In genomic region chr3:195115598-195115905, GRCh38 we compare ENCODE assay signal across 19 cellular contexts.
"Had no signal": no experiment of that assay in that cellular context is flagged by ENCODE, and none has a peak within 500 bp of the region (broad histone marks: within the 10 kb centered on the region; RNA-seq: fewer than 3 reads in every experiment).

No MANE protein-coding gene starts in this region.

- H3K27me3 Mint-ChIP-seq: stimulated activated naive B cell treated with anti-CD40 and anti-IgM and Interleukin-4, amounts not matched to agents 10 μg/mL and 1 μg/mL and 100 μg/mL, for 72 hours; T-helper 17 cell had no signal

- H3K9me3 Mint-ChIP-seq: naive B cell; stimulated activated naive B cell treated with anti-CD40 and anti-IgM and Interleukin-4, amounts not matched to agents 10 μg/mL and 1 μg/mL and 100 μg/mL, for 72 hours had no signal

- ATAC-seq: left colon; psoas muscle; stimulated activated naive B cell treated with anti-CD40 and anti-IgM and Interleukin-4, amounts not matched to agents 10 μg/mL and 1 μg/mL and 100 μg/mL, for 72 hours; T-helper 17 cell had no signal

- H3K27ac ChIP-seq: lower lobe of right lung, psoas muscle, right atrium auricular region, transverse colon, uterus had no signal

- DNase-seq: activated CD4-positive, alpha-beta T cell treated with anti-CD3 and anti-CD28 coated beads for 4 hours; activated CD4-positive, alpha-beta T cell treated with anti-CD3 and anti-CD28 coated beads, Interleukin-2, amount 50 U/mL, for 48 hours; activated CD4-positive, CD25-positive, alpha-beta regulatory T cell; activated naive CD4-positive, alpha-beta T cell treated with Interleukin-2 at 50 U/mL for 16 hours; activated T-cell treated with anti-CD3 and anti-CD28 coated beads, Interleukin-2, amount 50 U/mL, for 48 hours; amygdala; cortex of kidney; erythroblast; foreskin fibroblast; left colon; lower lobe of right lung; naive B cell; psoas muscle; stimulated activated CD4-positive, alpha-beta T cell treated with anti-CD3 and anti-CD28 coated beads, Interleukin-2, amount 100 ng/mL, for 24 hours; stimulated activated naive B cell treated with anti-CD40 and anti-IgM and Interleukin-4, amounts not matched to agents 10 μg/mL and 1 μg/mL and 100 μg/mL, for 72 hours; T-helper 17 cell; transverse colon; uterus had no signal

- H3K36me3 Mint-ChIP-seq: naive B cell had no signal

- H3K27ac Mint-ChIP-seq: stimulated activated naive B cell treated with anti-CD40 and anti-IgM and Interleukin-4, amounts not matched to agents 10 μg/mL and 1 μg/mL and 100 μg/mL, for 72 hours; T-helper 17 cell had no signal

- H3K36me3 ChIP-seq: lower lobe of right lung, right atrium auricular region, transverse colon, uterus had no signal

- H3K9me3 ChIP-seq: lower lobe of right lung, psoas muscle, right atrium auricular region, transverse colon, uterus had no signal

- H3K4me3 ChIP-seq: lower lobe of right lung, psoas muscle, right atrium auricular region, transverse colon, uterus had no signal

- H3K4me1 ChIP-seq: psoas muscle had no signal

- H3K4me3 Mint-ChIP-seq: stimulated activated naive B cell treated with anti-CD40 and anti-IgM and Interleukin-4, amounts not matched to agents 10 μg/mL and 1 μg/mL and 100 μg/mL, for 72 hours; T-helper 17 cell had no signal

- H3K27me3 ChIP-seq: right atrium auricular region, transverse colon, uterus had no signal
